In genomic region chr11:71998649-71999310, GRCh38 we compare ENCODE assay signal across 8 cellular contexts. TPM values are rescaled to one million over a fixed set of nuclear protein-coding genes. Genes with fewer than 3 reads are reported as not detected.
DNase-seq lines count a peak whose midpoint lies in the region; ATAC-seq and TF ChIP-seq lines count a peak whose summit lies in the region.

TSS of gene IL18BP (plus strand) at chr11:71998909. CDS start at chr11:71999985, 1,076 bp downstream.

- peak within 1 kb of the TSS; percentile 36 to 76 (median 62) for H3K27ac ChIP-seq in right lobe of liver
- peak within 1 kb of the TSS; percentile 44 to 65 for H3K27ac ChIP-seq in tibial artery

- peaks cover 57 to 67% of the 10 kb centered on the region in 2 donors for H3K36me3 Mint-ChIP-seq in CD14-positive monocyte
- H3K36me3 Mint-ChIP-seq in activated naive CD4-positive, alpha-beta T cell treated with anti-CD3 and anti-CD28 coated beads for 36 hours (ENCODE audit: low read depth): peaks cover 12% of the 10 kb centered on the region

- TF ChIP-seq CTCF in CD14-positive monocyte (IDR thresholded peaks at IDR 0.05) (no peak), right lobe of liver (IDR thresholded peaks at IDR 0.05) (no peak), tibial artery (IDR thresholded peaks at IDR 0.05) (no peak)

- H3K27ac Mint-ChIP-seq in CD14-positive monocyte: peak within 1 kb of the TSS; percentile 96 to 99 (median 98)
- H3K27ac Mint-ChIP-seq in activated naive CD4-positive, alpha-beta T cell treated with anti-CD3 and anti-CD28 coated beads for 36 hours: peak within 1 kb of the TSS; percentile 74

- intact Hi-C loops in CD14-positive monocyte (cut with micrococcal nuclease): no loop called here
- intact Hi-C loops in activated naive CD4-positive, alpha-beta T cell treated with anti-CD3 and anti-CD28 coated beads for 36 hours (cut with micrococcal nuclease): no loop called here
- intact Hi-C loops in right lobe of liver (cut with DNase I): no loop called here
- intact Hi-C loops in tibial artery (cut with DNase I; ENCODE audit: low total_unique reads): no loop called here

- H3K4me3 ChIP-seq in right lobe of liver (peak within 1 kb of the TSS; percentile 20 to 33 (median 28)), tibial artery (peak within 1 kb of the TSS; percentile 9 to 28)

- H3K9me3 ChIP-seq in right lobe of liver (no peaks in the 10 kb centered on the region), tibial artery (no peaks in the 10 kb centered on the region)

- H3K9me3 Mint-ChIP-seq in CD14-positive monocyte: peaks cover 0 to 4% (median 0%) of the 10 kb centered on the region in 7 donors
- H3K9me3 Mint-ChIP-seq in activated naive CD4-positive, alpha-beta T cell treated with anti-CD3 and anti-CD28 coated beads for 36 hours: no peaks in the 10 kb centered on the region

- H3K4me3 Mint-ChIP-seq in CD14-positive monocyte: peak within 1 kb of the TSS; percentile 78 to 94
- H3K4me3 Mint-ChIP-seq in activated naive CD4-positive, alpha-beta T cell treated with anti-CD3 and anti-CD28 coated beads for 36 hours: peak within 1 kb of the TSS; percentile 42

- H3K27me3 ChIP-seq in right lobe of liver (no peaks in the 10 kb centered on the region), tibial artery (no peaks in the 10 kb centered on the region)

- CTCF ChIA-PET in activated naive CD4-positive, alpha-beta T cell treated with anti-CD3 and anti-CD28 coated beads for 36 hours (lab: Charles Lee): interaction anchor here (1.8 to 2.5 kb wide), 4 partner anchors 14 to 92 kb away, joined by 4 to 9 read pairs (median 6); no protein-coding TSS in a partner anchor

- 63% methylated on average over 7 of the region's 11 CpGs for WGBS in right lobe of liver (ENCODE audit: insufficient coverage, low coverage, low lambda C conversion rate, missing lambda C conversion rate)

- no peak for TF ChIP-seq POLR2A in right lobe of liver (IDR thresholded peaks at IDR 0.05)

- DNase-seq in CD14-positive monocyte (ENCODE audit: low spot score) (peak; percentile 87), right lobe of liver (no peak), tibial artery (peak in 1 of 2 donors; percentile 70), OCI-M2 (lab: John Stamatoyannopoulos, UW; ENCODE audit: unreplicated experiment) (no peak), cortex of kidney (lab: John Stamatoyannopoulos, UW) (no peak)
- peak; percentile 53 for DNase-seq in activated naive CD4-positive, alpha-beta T cell treated with anti-CD3 and anti-CD28 coated beads for 36 hours

- ATAC-seq in HG02678 (IDR thresholded peaks at IDR 0.05; ENCODE audit: unreplicated experiment): peak; percentile 46
- peak; percentile 14 to 49 (median 28) for ATAC-seq in right lobe of liver
- ATAC-seq in GM18517 (IDR thresholded peaks at IDR 0.05; ENCODE audit: unreplicated experiment): no peak

- H3K36me3 ChIP-seq in right lobe of liver (peaks cover 0 to 20% (median 3%) of the 10 kb centered on the region in 4 donors), tibial artery (peaks cover 10 to 54% (median 34%) of the 10 kb centered on the region in 3 donors)

- H3K4me1 ChIP-seq in right lobe of liver: peaks cover 0 to 16% (median 0%) of the 10 kb centered on the region in 4 donors
- H3K4me1 ChIP-seq in tibial artery: peaks cover 0 to 24% (median 16%) of the 10 kb centered on the region in 4 donors

- peaks cover 39% of the 10 kb centered on the region for H3K4me1 Mint-ChIP-seq in CD14-positive monocyte
- H3K4me1 Mint-ChIP-seq in activated naive CD4-positive, alpha-beta T cell treated with anti-CD3 and anti-CD28 coated beads for 36 hours (ENCODE audit: low read depth): peaks cover 23% of the 10 kb centered on the region

- peaks cover 0 to 3% (median 2%) of the 10 kb centered on the region in 3 donors for H3K27me3 Mint-ChIP-seq in CD14-positive monocyte (ENCODE audit: low read depth in 3 of 3)
- no peaks in the 10 kb centered on the region for H3K27me3 Mint-ChIP-seq in activated naive CD4-positive, alpha-beta T cell treated with anti-CD3 and anti-CD28 coated beads for 36 hours (ENCODE audit: low read depth)

RNA-seq across cellular contexts. Expression of gene IL18BP, which starts in this region (rescaled TPM):
- polyA plus RNA-seq in CD14-positive monocyte: 1 to 10 TPM; 7.4 to 8.3 TPM
- total RNA-seq in activated naive CD4-positive, alpha-beta T cell treated with anti-CD3 and anti-CD28 coated beads for 36 hours: 1 to 10 TPM; 4.1 to 5.4 TPM
- 10 to 100 TPM in 1 of 6 experiments, 1 to 10 TPM in 5; 2.2 to 13.0 (median 3.7) TPM for total RNA-seq in right lobe of liver

Comparison
In these comparisons a context has a peak if more than half of its experiments do, and no peak if none do; other contexts are left out.
1. DNase-seq: peak in CD14-positive monocyte (single experiment) and activated naive CD4-positive, alpha-beta T cell treated with anti-CD3 and anti-CD28 coated beads for 36 hours (single experiment); none in right lobe of liver (0 of 3), OCI-M2 (single experiment) and cortex of kidney (single experiment).